ENCODE assay signal across 8 cellular contexts in genomic region chr14:24093901-24094838, GRCh38. TPM values are rescaled to one million over a fixed set of nuclear protein-coding genes. Genes with fewer than 3 reads are reported as not detected.
A peak's percentile ranks its signal among the peaks of the same experiment; 100 is the strongest.
DNase-seq lines count a peak whose midpoint lies in the region; ATAC-seq and TF ChIP-seq lines count a peak whose summit lies in the region.

Gene PCK2 (plus strand): TSS chr14:24094311. CDS start chr14:24094406, 95 bp downstream.

- peaks cover 16% of the 10 kb centered on the region for H3K4me1 ChIP-seq in CD8-positive, alpha-beta memory T cell (ENCODE audit: insufficient read depth, low read length)
- H3K4me1 ChIP-seq in HUES6 (ENCODE audit: control insufficient read depth, insufficient read depth, low read length), result peaks cover 19% of the 10 kb centered on the region
- peaks cover 22% of the 10 kb centered on the region for H3K4me1 ChIP-seq in OCI-LY3 (ENCODE audit: low read length)
- peaks cover 13 to 29% of the 10 kb centered on the region in 2 donors for H3K4me1 ChIP-seq in mucosa of rectum (ENCODE audit: control insufficient read depth in 2 of 2, insufficient read depth in 2 of 2, low read length in 2 of 2)

- H3K36me3 ChIP-seq in CD8-positive, alpha-beta memory T cell (ENCODE audit: insufficient read depth, low read length), result no peaks in the 10 kb centered on the region
- H3K36me3 ChIP-seq in HUES6 (ENCODE audit: control insufficient read depth, insufficient read depth, low read length) (peaks cover 24% of the 10 kb centered on the region), OCI-LY3 (replicated peaks; ENCODE audit: low read depth, low read length) (peaks cover 20% of the 10 kb centered on the region), mucosa of rectum (ENCODE audit: control insufficient read depth in 2 of 2, insufficient read depth in 2 of 2, low read length in 2 of 2) (peaks cover 13 to 15% of the 10 kb centered on the region in 2 donors)

- peak within 1 kb of the TSS; percentile 97 for H3K4me2 ChIP-seq in OCI-LY3 (ENCODE audit: low read length)

- no peak for TF ChIP-seq CTCF in OCI-LY3 (IDR thresholded peaks at IDR 0.05; ENCODE audit: low read depth, low read length)
- peak; percentile 24 for TF ChIP-seq CTCF in epithelial cell of proximal tubule (conservative IDR thresholded peaks at IDR 0.05; ENCODE audit: low read depth, low read length)

- H3K4me3 Mint-ChIP-seq in CD8-positive, alpha-beta memory T cell, result peak within 1 kb of the TSS; percentile 93 to 99 (median 97)

- CTCF ChIA-PET in CD8-positive, alpha-beta memory T cell (lab: Charles Lee), result interaction anchor here (0.9 to 12.1 kb wide), 7 partner anchors 11 to 148 kb away, joined by 3 to 185 read pairs (median 5); partner anchors contain the start of genes CARMIL3 and TINF2

- H3K27ac Mint-ChIP-seq in CD8-positive, alpha-beta memory T cell, result peak within 1 kb of the TSS; percentile 65 to 98 (median 95)

- ATAC-seq in GM21381 (IDR thresholded peaks at IDR 0.05; ENCODE audit: unreplicated experiment), result peak; percentile 51

- H3K27me3 ChIP-seq in CD8-positive, alpha-beta memory T cell (ENCODE audit: insufficient read depth, low read length, poor library complexity, severe bottlenecking), result no peaks in the 10 kb centered on the region
- H3K27me3 ChIP-seq in HUES6 (ENCODE audit: control insufficient read depth, insufficient read depth, low read length), result no peaks in the 10 kb centered on the region
- no peaks in the 10 kb centered on the region for H3K27me3 ChIP-seq in OCI-LY3 (ENCODE audit: low read depth, low read length)
- no peaks in the 10 kb centered on the region for H3K27me3 ChIP-seq in mucosa of rectum (ENCODE audit: control insufficient read depth in 2 of 2, insufficient read depth in 2 of 2, low read length in 2 of 2)

- H3K36me3 Mint-ChIP-seq in CD8-positive, alpha-beta memory T cell, result peaks cover 0 to 21% (median 1%) of the 10 kb centered on the region in 3 donors

- peak within 1 kb of the TSS; percentile 43; the same call in 1 of the 2 replicates for H2AFZ ChIP-seq in OCI-LY3 (ENCODE audit: low read depth, low read length)

- peak; percentile 63 to 77 (median 67) for DNase-seq in CD8-positive, alpha-beta memory T cell
- DNase-seq in activated T-cell treated with anti-CD3 and anti-CD28 coated beads for 24 hours (ENCODE audit: low read depth) (peak; percentile 74), epithelial cell of proximal tubule (ENCODE audit: low read depth) (no peak)
- peak; percentile 47 to 51 for DNase-seq in stimulated activated CD8-positive, alpha-beta memory T cell treated with anti-CD3 and anti-CD28 coated beads, Interleukin-7, amount 100 ng/mL, for 1 hour (ENCODE audit: low read depth in 2 of 2)

- H4K20me1 ChIP-seq in OCI-LY3 (ENCODE audit: insufficient read depth, low read length), result no peaks in the 10 kb centered on the region

- H3K9ac ChIP-seq in HUES6 (ENCODE audit: low read length), result peak within 1 kb of the TSS; percentile 98
- H3K9ac ChIP-seq in OCI-LY3 (ENCODE audit: low read length), result peak within 1 kb of the TSS; percentile 100
- peak within 1 kb of the TSS; percentile 93 to 98 for H3K9ac ChIP-seq in mucosa of rectum (ENCODE audit: low read depth in 1 of 2, low read length in 2 of 2)

- peak within 1 kb of the TSS; percentile 93 for H3K4me3 ChIP-seq in CD8-positive, alpha-beta memory T cell (ENCODE audit: low read length)
- peak within 1 kb of the TSS; percentile 96 for H3K4me3 ChIP-seq in HUES6 (ENCODE audit: low read depth, low read length)
- H3K4me3 ChIP-seq in OCI-LY3 (ENCODE audit: low read length), result peak within 1 kb of the TSS; percentile 93
- H3K4me3 ChIP-seq in epithelial cell of proximal tubule (ENCODE audit: low read depth, low read length), result peak within 1 kb of the TSS; percentile 94
- H3K4me3 ChIP-seq in mucosa of rectum (ENCODE audit: low read length in 2 of 2), result peak within 1 kb of the TSS; percentile 85 to 92

- no peaks in the 10 kb centered on the region for H3K9me3 ChIP-seq in CD8-positive, alpha-beta memory T cell (ENCODE audit: low read length)
- H3K9me3 ChIP-seq in HUES6 (ENCODE audit: control insufficient read depth, insufficient read depth, low read depth, low read length) (no peaks in the 10 kb centered on the region), OCI-LY3 (ENCODE audit: insufficient read depth, low read length) (no peaks in the 10 kb centered on the region), mucosa of rectum (ENCODE audit: control insufficient read depth in 2 of 2, low read length in 2 of 2) (no peaks in the 10 kb centered on the region)

- peaks cover 28 to 37% (median 37%) of the 10 kb centered on the region in 3 donors for H3K4me1 Mint-ChIP-seq in CD8-positive, alpha-beta memory T cell

- POLR2A ChIA-PET in CD8-positive, alpha-beta memory T cell (lab: Charles Lee), result interaction anchor here (1.0 to 4.9 kb wide), 4 partner anchors 13 to 119 kb away, joined by 5 to 29 read pairs (median 16); partner anchors contain the start of genes CHMP4A, DCAF11 and NRL

- H3K79me2 ChIP-seq in OCI-LY3 (ENCODE audit: low read length), result peaks cover 17% of the 10 kb centered on the region

- H3K27ac ChIP-seq in CD8-positive, alpha-beta memory T cell (ENCODE audit: low read depth, low read length), result peak within 1 kb of the TSS; percentile 83
- H3K27ac ChIP-seq in HUES6 (ENCODE audit: low read depth, low read length), result peak within 1 kb of the TSS; percentile 98
- H3K27ac ChIP-seq in OCI-LY3 (ENCODE audit: low read length), result peak within 1 kb of the TSS; percentile 79
- H3K27ac ChIP-seq in mucosa of rectum (ENCODE audit: low read depth in 2 of 2, low read length in 2 of 2), result peak within 1 kb of the TSS; percentile 99

- no peaks in the 10 kb centered on the region for H3K9me3 Mint-ChIP-seq in CD8-positive, alpha-beta memory T cell

- no peaks in the 10 kb centered on the region for H3K27me3 Mint-ChIP-seq in CD8-positive, alpha-beta memory T cell

RNA-seq across cellular contexts. Expression of gene PCK2, which starts in this region (rescaled TPM):
- 10 to 100 TPM; 79.6 to 88.3 TPM for total RNA-seq in CD8-positive, alpha-beta memory T cell
- 16.9 TPM for polyA plus RNA-seq in CD8-positive, alpha-beta memory T cell
- total RNA-seq in epithelial cell of proximal tubule, result 40.0 and 47.7 TPM in 2 replicates
